Comparison of ENCODE assay signal across 19 cellular contexts in genomic region chr2:106062627-106063026, GRCh38.
DNase-seq lines count a peak whose midpoint lies in the region; ATAC-seq and TF ChIP-seq lines count a peak whose summit lies in the region.
"Had no signal": no experiment of that assay in that cellular context is flagged by ENCODE, and none has a peak within 500 bp of the region (broad histone marks: within the 10 kb centered on the region; RNA-seq: fewer than 3 reads in every experiment).

No MANE protein-coding gene starts in this region.

- H3K4me3 ChIP-seq in hepatocyte (no peak overlapping the region), tibial nerve (no peak overlapping the region), mucosa of descending colon (no peak overlapping the region)
- H3K4me3 ChIP-seq: BLaER1, MG63 had no signal

- H4K20me1 ChIP-seq in hepatocyte (ENCODE audit: insufficient read depth, poor library complexity, severe bottlenecking), result no peaks in the 10 kb centered on the region
- H4K20me1 ChIP-seq: BLaER1 had no signal

- H3K9me3 ChIP-seq in hepatocyte (ENCODE audit: low read depth), result no peaks in the 10 kb centered on the region
- H3K9me3 ChIP-seq in tibial nerve, result no peaks in the 10 kb centered on the region
- no peaks in the 10 kb centered on the region for H3K9me3 ChIP-seq in mucosa of descending colon
- H3K9me3 ChIP-seq: MG63 had no signal

- H3K9me3 Mint-ChIP-seq in activated naive CD4-positive, alpha-beta T cell treated with anti-CD3 and anti-CD28 coated beads, Interleukin-2, amount 50 U/mL, for 24 hours, result no peaks in the 10 kb centered on the region
- H3K9me3 Mint-ChIP-seq in activated naive CD4-positive, alpha-beta T cell treated with anti-CD3 and anti-CD28 coated beads, Interleukin-2, amount 50 U/mL, for 72 hours, result peaks cover 0 to 5% of the 10 kb centered on the region in 2 donors
- H3K9me3 Mint-ChIP-seq: CD8-positive, alpha-beta memory T cell had no signal

- WGBS in hepatocyte (ENCODE audit: low lambda C conversion rate, missing lambda C conversion rate), result 88% methylated on average over 5 of the region's 5 CpGs
- 58 to 77% methylated on average over 5 of the region's 5 CpGs for WGBS in tibial nerve, 2 donors

- H3K27me3 ChIP-seq in hepatocyte (peaks cover 11% of the 10 kb centered on the region), tibial nerve (peaks cover 0 to 13% of the 10 kb centered on the region in 2 donors)
- H3K27me3 ChIP-seq: MG63 had no signal

- no peak for DNase-seq in activated naive CD4-positive, alpha-beta T cell treated with anti-CD3 and anti-CD28 coated beads, Interleukin-2, amount 50 U/mL, for 72 hours (ENCODE audit: low spot score in 2 of 2)
- DNase-seq in fibroblast of the conjunctiva (ENCODE audit: low read depth), result peak; percentile 14
- no peak for DNase-seq in hepatocyte (ENCODE audit: low spot score)
- DNase-seq in tibial nerve (ENCODE audit: low spot score in 2 of 2), result peak; percentile 59 to 73
- DNase-seq in AML-193 (lab: John Stamatoyannopoulos, UW), result no peak
- no peak for DNase-seq in central memory CD4-positive, alpha-beta T cell
- no peak for DNase-seq in mucosa of descending colon
- DNase-seq: 8988T; CD8-positive, alpha-beta memory T cell; DND-41; MG63; NCI-H1092 treated with DMSO at 0.1 percent for 48 hours; NCI-H2081 treated with DMSO at 0.1 percent for 48 hours; NCI-H510A; SHP77 treated with DMSO at 0.1 percent for 48 hours had no signal

- no peak overlapping the region for H3K4me3 Mint-ChIP-seq in activated naive CD4-positive, alpha-beta T cell treated with anti-CD3 and anti-CD28 coated beads, Interleukin-2, amount 50 U/mL, for 24 hours
- H3K4me3 Mint-ChIP-seq: CD8-positive, alpha-beta memory T cell had no signal

- H2AFZ ChIP-seq in hepatocyte, result no peak overlapping the region

- no peaks in the 10 kb centered on the region for H3K36me3 ChIP-seq in hepatocyte (replicated peaks; ENCODE audit: insufficient read depth, low read depth)
- H3K36me3 ChIP-seq in tibial nerve, result no peaks in the 10 kb centered on the region
- H3K36me3 ChIP-seq in mucosa of descending colon (ENCODE audit: low read depth), result no peaks in the 10 kb centered on the region
- H3K36me3 ChIP-seq: BLaER1, MG63 had no signal

- peak overlapping the region; percentile 2 for H3K27ac Mint-ChIP-seq in activated naive CD4-positive, alpha-beta T cell treated with anti-CD3 and anti-CD28 coated beads, Interleukin-2, amount 50 U/mL, for 24 hours
- no peak overlapping the region for H3K27ac Mint-ChIP-seq in activated naive CD4-positive, alpha-beta T cell treated with anti-CD3 and anti-CD28 coated beads, Interleukin-2, amount 50 U/mL, for 72 hours

- no peak overlapping the region for H3K4me2 ChIP-seq in hepatocyte
- H3K4me2 ChIP-seq: BLaER1, KMS-11 had no signal

- peaks cover 3% of the 10 kb centered on the region for H3K36me3 Mint-ChIP-seq in activated naive CD4-positive, alpha-beta T cell treated with anti-CD3 and anti-CD28 coated beads, Interleukin-2, amount 50 U/mL, for 24 hours
- peaks cover 5 to 8% of the 10 kb centered on the region in 2 donors for H3K36me3 Mint-ChIP-seq in activated naive CD4-positive, alpha-beta T cell treated with anti-CD3 and anti-CD28 coated beads, Interleukin-2, amount 50 U/mL, for 72 hours

- H3K79me2 ChIP-seq in hepatocyte, result no peaks in the 10 kb centered on the region

- H3K27ac ChIP-seq in hepatocyte, result peak overlapping the region; percentile 62
- H3K27ac ChIP-seq in tibial nerve, result peak overlapping the region in 1 of 4 donors; percentile 32
- H3K27ac ChIP-seq: BLaER1, KMS-11 had no signal

- H3K9me2 ChIP-seq in hepatocyte (replicated peaks; ENCODE audit: insufficient read depth), result no peaks in the 10 kb centered on the region

- no peak for TF ChIP-seq EP300 in tibial nerve (IDR thresholded peaks at IDR 0.05)

- ATAC-seq in activated naive CD4-positive, alpha-beta T cell treated with anti-CD3 and anti-CD28 coated beads, Interleukin-2, amount 50 U/mL, for 72 hours, result no peak
- no peak for ATAC-seq in mucosa of descending colon
- ATAC-seq: Panc1 had no signal

- TF ChIP-seq CTCF in hepatocyte (IDR thresholded peaks at IDR 0.05; ENCODE audit: poor library complexity), result no peak
- TF ChIP-seq CTCF in tibial nerve (IDR thresholded peaks at IDR 0.05), result no peak
- no peak for TF ChIP-seq CTCF in mucosa of descending colon (IDR thresholded peaks at IDR 0.05)

- peaks cover 2% of the 10 kb centered on the region for H3K27me3 Mint-ChIP-seq in activated naive CD4-positive, alpha-beta T cell treated with anti-CD3 and anti-CD28 coated beads, Interleukin-2, amount 50 U/mL, for 24 hours

- H3K4me1 ChIP-seq in hepatocyte (ENCODE audit: insufficient read depth) (no peaks in the 10 kb centered on the region), tibial nerve (peaks cover 0 to 29% (median 5%) of the 10 kb centered on the region in 4 donors), mucosa of descending colon (ENCODE audit: low read depth) (no peaks in the 10 kb centered on the region)

- peaks cover 49% of the 10 kb centered on the region for H3K4me1 Mint-ChIP-seq in activated naive CD4-positive, alpha-beta T cell treated with anti-CD3 and anti-CD28 coated beads, Interleukin-2, amount 50 U/mL, for 24 hours

- intact Hi-C loops in mucosa of descending colon (cut with DNase I, micrococcal nuclease), result no loop called here

- TF ChIP-seq POLR2A in tibial nerve (IDR thresholded peaks at IDR 0.05), result no peak

Comparison
In these comparisons a context has a peak if more than half of its experiments do, and no peak if none do; other contexts are left out.
1. DNase-seq: peak in fibroblast of the conjunctiva (single experiment) and tibial nerve (2 of 2); none in activated naive CD4-positive, alpha-beta T cell treated with anti-CD3 and anti-CD28 coated beads, Interleukin-2, amount 50 U/mL, for 72 hours (0 of 2), hepatocyte (single experiment), AML-193 (0 of 2), central memory CD4-positive, alpha-beta T cell (single experiment) and mucosa of descending colon (0 of 3).